10 cellular contexts compared by ENCODE assay signal in the genomic region with DNA sequence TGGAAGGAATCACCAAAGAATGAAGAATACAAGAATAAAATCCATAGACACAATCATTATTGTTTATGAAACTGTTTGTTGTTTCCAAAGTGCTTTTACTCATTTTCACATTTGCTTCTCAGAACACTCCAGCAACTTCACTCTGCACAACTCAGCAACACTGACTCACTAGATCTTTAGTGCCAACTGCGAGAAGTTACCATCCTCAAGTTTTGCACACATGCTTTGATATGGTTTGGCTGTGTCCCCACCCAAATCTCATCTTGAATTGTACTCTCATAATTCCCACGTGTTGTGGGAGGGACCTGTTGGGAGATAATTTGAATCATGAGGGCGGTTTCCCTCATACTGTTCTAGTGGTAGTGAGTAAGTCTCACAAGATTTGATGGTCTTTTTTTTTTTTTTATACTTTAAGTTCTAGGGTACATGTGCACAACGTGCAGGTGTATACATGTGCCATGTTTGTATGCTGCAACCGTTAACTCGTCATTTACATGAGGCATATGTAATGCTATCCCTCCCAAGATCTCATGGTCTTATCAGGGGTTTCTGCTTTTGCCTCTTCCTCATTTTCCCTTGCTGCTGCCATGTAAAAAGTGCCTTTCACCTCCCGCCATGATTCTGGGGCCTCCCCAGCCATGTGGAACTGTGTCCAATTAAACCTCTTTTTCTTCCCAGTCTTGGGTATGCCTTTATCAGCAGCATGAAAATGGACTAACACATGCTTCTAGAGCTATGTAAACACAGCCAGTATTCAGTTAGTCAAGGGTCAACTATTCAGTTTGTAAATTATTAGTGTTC. TPM values are rescaled to one million over a fixed set of nuclear protein-coding genes. Genes with fewer than 3 reads are reported as not detected.
DNase-seq lines count a peak whose midpoint lies in the region; ATAC-seq, FAIRE-seq and TF ChIP-seq lines count a peak whose summit lies in the region.
"Had no signal": no experiment of that assay in that cellular context is flagged by ENCODE, and none has a peak within 500 bp of the region (broad histone marks: within the 10 kb centered on the region; RNA-seq: fewer than 3 reads in every experiment).

No MANE protein-coding gene starts in this region.

- H3K9me1 ChIP-seq in IMR-90 (ENCODE audit: insufficient read depth, low read length): peaks cover 5% of the 10 kb centered on the region; the same call in 1 of the 2 replicates

- no peak overlapping the region for H2AK5ac ChIP-seq in IMR-90 (ENCODE audit: low read depth, low read length)

- H3K4me1 Mint-ChIP-seq in Caco-2 (ENCODE audit: low read depth, unreplicated experiment): peaks cover 17% of the 10 kb centered on the region
- H3K4me1 Mint-ChIP-seq in progenitor cell of endocrine pancreas (ENCODE audit: low read depth): peaks cover 28% of the 10 kb centered on the region

- H3K4me1 ChIP-seq in Caco-2: peaks cover 24% of the 10 kb centered on the region
- H3K4me1 ChIP-seq in IMR-90 (ENCODE audit: control insufficient read depth, insufficient read depth, low read length): peaks cover 13% of the 10 kb centered on the region
- peaks cover 7 to 56% (median 12%) of the 10 kb centered on the region in 3 donors for H3K4me1 ChIP-seq in esophagus squamous epithelium

- H4K91ac ChIP-seq in IMR-90 (ENCODE audit: insufficient read depth, low read depth, low read length): no peak overlapping the region

- H3K27me3 ChIP-seq in Caco-2 (replicated peaks; ENCODE audit: control insufficient read depth, insufficient read depth, low read length): no peaks in the 10 kb centered on the region
- H3K27me3 ChIP-seq in IMR-90 (ENCODE audit: control insufficient read depth, insufficient read depth, low read length): no peaks in the 10 kb centered on the region
- no peaks in the 10 kb centered on the region for H3K27me3 ChIP-seq in esophagus squamous epithelium

- H3K18ac ChIP-seq in IMR-90 (ENCODE audit: low read depth, low read length): no peak overlapping the region

- H4K5ac ChIP-seq in IMR-90 (ENCODE audit: low read depth, low read length): no peak overlapping the region

- H4K20me1 ChIP-seq in IMR-90 (ENCODE audit: insufficient read depth, low read length): peaks cover 56% of the 10 kb centered on the region

- peak overlapping the region; percentile 64 for H2BK5ac ChIP-seq in IMR-90 (ENCODE audit: low read depth, low read length, poor library complexity, severe bottlenecking)

- TF ChIP-seq POLR2A in IMR-90 (IDR thresholded peaks at IDR 0.05; ENCODE audit: low read depth, low read length): no peak
- TF ChIP-seq POLR2A in esophagus squamous epithelium (IDR thresholded peaks at IDR 0.05): no peak

- H3K27ac ChIP-seq in IMR-90 (ENCODE audit: insufficient read depth, low read length) (peak overlapping the region; percentile 23; the same call in 1 of the 2 replicates), esophagus squamous epithelium (peak overlapping the region in 3 of 4 donors; percentile 1 to 19 (median 12))

- H3K4me2 ChIP-seq in IMR-90 (ENCODE audit: low read depth, low read length): peak overlapping the region; percentile 69

- TF ChIP-seq RAD21 in IMR-90 (IDR thresholded peaks at IDR 0.05; ENCODE audit: low read length): no peak

- peaks cover 12% of the 10 kb centered on the region for H3K36me3 Mint-ChIP-seq in Caco-2 (ENCODE audit: insufficient read depth, unreplicated experiment)
- H3K36me3 Mint-ChIP-seq in progenitor cell of endocrine pancreas (ENCODE audit: insufficient read depth): peaks cover 7% of the 10 kb centered on the region

- DNase-seq in Caco-2: peak in 1 of 2 experiments; percentile 15
- peak; percentile 70 for DNase-seq in IMR-90
- DNase-seq in esophagus squamous epithelium (lab: John Stamatoyannopoulos, UW): no peak
- DNase-seq in progenitor cell of endocrine pancreas (ENCODE audit: low spot score, unreplicated experiment): no peak
- no peak for DNase-seq in HTR-8/SVneo (ENCODE audit: insufficient read length, low spot score)
- no peak for DNase-seq in activated effector memory CD4-positive, alpha-beta T cell treated with anti-CD3 and anti-CD28 coated beads, Interleukin-2, amount 50 U/mL, for 16 hours
- DNase-seq: NCI-H748 treated with DMSO at 0.1 percent for 48 hours had no signal

- TF ChIP-seq CTCF in Caco-2 (IDR thresholded peaks at IDR 0.05; ENCODE audit: insufficient read depth in 1 of 2, low read depth in 1 of 2, low read length in 1 of 2, severe bottlenecking in 1 of 2, unreplicated experiment in 1 of 2): no peak
- TF ChIP-seq CTCF in IMR-90 (conservative IDR thresholded peaks at IDR 0.05; ENCODE audit: low read depth, low read length): no peak
- TF ChIP-seq CTCF in esophagus squamous epithelium (IDR thresholded peaks at IDR 0.05): no peak
- no peak for TF ChIP-seq CTCF in progenitor cell of endocrine pancreas (IDR thresholded peaks at IDR 0.05; ENCODE audit: unreplicated experiment)

- in situ Hi-C loops in IMR-90 (cut with MboI; ENCODE audit: low sequenced_read_pairs): no loop called here

- H3K14ac ChIP-seq in IMR-90 (replicated peaks; ENCODE audit: low read depth, low read length): no peak overlapping the region

- H2BK20ac ChIP-seq in IMR-90 (ENCODE audit: low read depth, low read length): no peak overlapping the region

- H3K27ac Mint-ChIP-seq in Caco-2 (ENCODE audit: unreplicated experiment) (no peak overlapping the region), progenitor cell of endocrine pancreas (peak overlapping the region; percentile 86)

- WGBS in IMR-90 (ENCODE audit: extremely low coverage in 2 of 2, insufficient read length in 1 of 2), 2 experiments: 100% methylated on average over 3 of the region's 7 CpGs; no CpG with 5 or more reads in 1 of the 2 experiments
- WGBS in esophagus squamous epithelium, 2 donors: 80 to 85% methylated on average over 7 of the region's 7 CpGs

- intact Hi-C loops in Caco-2 (cut with micrococcal nuclease; ENCODE audit: unreplicated experiment) (no loop called here), IMR-90 (cut with micrococcal nuclease) (loop anchor here (2.0 to 10.0 kb wide), 3 partner anchors 37 to 1310 kb away; a partner anchor contains a TSS), esophagus squamous epithelium (cut with DNase I) (no loop called here)

- no peaks in the 10 kb centered on the region for H3K27me3 Mint-ChIP-seq in Caco-2 (ENCODE audit: insufficient read depth, unreplicated experiment)
- H3K27me3 Mint-ChIP-seq in progenitor cell of endocrine pancreas: no peaks in the 10 kb centered on the region

- no peak overlapping the region for H4K8ac ChIP-seq in IMR-90 (ENCODE audit: low read depth in 2 of 2, low read length in 2 of 2)

- POLR2A ChIA-PET in Caco-2 (lab: Charles Lee): no interaction called here
- POLR2A ChIA-PET in IMR-90 (lab: Charles Lee; ENCODE audit: unreplicated experiment): no interaction called here

- FAIRE-seq in HTR-8/SVneo (lab: Jason Lieb, UNC): no peak
- FAIRE-seq: keratinocyte had no signal

- H3K56ac ChIP-seq in IMR-90 (ENCODE audit: extremely low read depth, insufficient read depth, low read length): no peak overlapping the region

- H3K4me3 Mint-ChIP-seq in Caco-2 (ENCODE audit: unreplicated experiment): peak overlapping the region; percentile 50
- H3K4me3 Mint-ChIP-seq in progenitor cell of endocrine pancreas (ENCODE audit: low read depth): no peak overlapping the region

- BruUV-seq in Caco-2 (replicated peaks; lab: Mats Ljungman, UMichigan) (no TSS peak), IMR-90 (replicated peaks; lab: Mats Ljungman, UMichigan) (no TSS peak)

- H3K4me3 ChIP-seq in Caco-2 (ENCODE audit: low read depth, low read length) (no peak overlapping the region), IMR-90 (ENCODE audit: insufficient read depth, low read depth, low read length) (no peak overlapping the region), esophagus squamous epithelium (no peak overlapping the region)

- H2AFZ ChIP-seq in IMR-90 (replicated peaks; ENCODE audit: low read length, poor library complexity): no peak overlapping the region

- no peak overlapping the region for H3K4ac ChIP-seq in IMR-90 (ENCODE audit: low read depth, low read length)

- peaks cover 10 to 48% of the 10 kb centered on the region in 2 experiments for H3K79me1 ChIP-seq in IMR-90 (ENCODE audit: low read depth in 1 of 2, low read length in 2 of 2)

- H2BK120ac ChIP-seq in IMR-90 (ENCODE audit: low read depth, low read length): no peak overlapping the region

- H3K9me3 Mint-ChIP-seq in Caco-2 (ENCODE audit: unreplicated experiment) (peaks cover 9% of the 10 kb centered on the region), progenitor cell of endocrine pancreas (ENCODE audit: low read depth) (peaks cover 7% of the 10 kb centered on the region)

- H3K23ac ChIP-seq in IMR-90 (ENCODE audit: low read depth, low read length): no peak overlapping the region

- dilution Hi-C loops in IMR-90 (cut with HindIII; ENCODE audit: low sequenced_read_pairs, unreplicated experiment): loop anchor here (25.0 kb wide), 1 partner anchor 190 kb away; no protein-coding TSS in a partner anchor

- ATAC-seq in IMR-90 (ENCODE audit: low read depth): peak; percentile 95
- no peak for ATAC-seq in GM18867 (IDR thresholded peaks at IDR 0.05; ENCODE audit: unreplicated experiment)
- ATAC-seq: HCT116 had no signal

- H3K9me3 ChIP-seq in Caco-2 (no peaks in the 10 kb centered on the region), IMR-90 (ENCODE audit: control insufficient read depth, insufficient read depth, low read length) (no peaks in the 10 kb centered on the region), esophagus squamous epithelium (no peaks in the 10 kb centered on the region)

- no peak overlapping the region for H2AK9ac ChIP-seq in IMR-90 (replicated peaks; ENCODE audit: low read depth, low read length, poor library complexity)

- CTCF ChIA-PET in Caco-2 (lab: Charles Lee) (interaction anchor here (1.0 to 1.4 kb wide), 2 partner anchors 127 to 172 kb away, joined by 4 to 6 read pairs; no protein-coding TSS in a partner anchor), IMR-90 (lab: Yijun Ruan, JAX) (interaction anchor here (0.6 kb wide), 1 partner anchor 252 kb away, joined by 3 read pairs; no protein-coding TSS in a partner anchor)

- no peak overlapping the region for H2BK15ac ChIP-seq in IMR-90 (ENCODE audit: low read depth, low read length)

- no peak overlapping the region for H3K9ac ChIP-seq in IMR-90 (ENCODE audit: low read depth, low read length)

- H3K36me3 ChIP-seq in Caco-2 (ENCODE audit: control insufficient read depth, insufficient read depth, low read length): no peaks in the 10 kb centered on the region; the same call in 1 of the 2 replicates
- peaks cover 2% of the 10 kb centered on the region; the same call in 1 of the 2 replicates for H3K36me3 ChIP-seq in IMR-90 (ENCODE audit: control insufficient read depth, insufficient read depth, low read length)
- H3K36me3 ChIP-seq in esophagus squamous epithelium: no peaks in the 10 kb centered on the region

TF ChIP-seq in IMR-90, 13 proteins besides CTCF, POLR2A, EP300 and RAD21 (continues in another document):
- TF ChIP-seq MXI1 (IDR thresholded peaks at IDR 0.05; ENCODE audit: borderline replicate concordance, low read depth, low read length) (peak; percentile 74; the same call in 1 of the 2 replicates), BHLHE40 (IDR thresholded peaks at IDR 0.05; ENCODE audit: low read depth, low read length) (no peak)

RNA-seq across cellular contexts. Expression of a gene that starts 36.9 kb away (rescaled TPM):
- total RNA-seq in Caco-2 (2022) (85.4 and 88.7 TPM in 2 replicates), IMR-90 (2012; rRNA removed) (124 and 146 TPM in 2 replicates), esophagus squamous epithelium (100 to 1,000 TPM; 109 to 165 (median 152) TPM), progenitor cell of endocrine pancreas (78.7 and 82.3 TPM in 2 replicates)
- polyA plus RNA-seq in IMR-90 (2012; rRNA removed): 110 and 144 TPM in 2 replicates
- polyA plus RNA-seq in IMR-90 (2012; cell fraction: cytosol; rRNA removed): 71.6 and 72.6 TPM in 2 replicates
- polyA plus RNA-seq in IMR-90 (2012; cell fraction: nucleus; rRNA removed; ENCODE audit: low replicate concordance): 135 and 230 TPM in 2 replicates
